Comparison of ENCODE assay signal across 8 cellular contexts in genomic region chr9:119968837-119969707, GRCh38.
DNase-seq lines count a peak whose midpoint lies in the region; ATAC-seq lines count a peak whose summit lies in the region.

No MANE protein-coding gene starts in this region.

- DNase-seq in DMS79 treated with DMSO at 0.1 percent for 48 hours (lab: John Stamatoyannopoulos, UW) (peak; percentile 4), DMS79 (lab: John Stamatoyannopoulos, UW) (no peak), HCEC 1CT (peak; percentile 45), M059J (ENCODE audit: low read depth) (peak; percentile 74), SK-MEL-5 (ENCODE audit: low read depth, low spot score) (peak; percentile 76), anterior cingulate cortex (lab: John Stamatoyannopoulos, UW) (peak in 57 of 58 donors; percentile 12 to 91 (median 65)), hepatic stellate cell (ENCODE audit: low spot score) (peak; percentile 69), sciatic nerve (ENCODE audit: low spot score) (peak; percentile 84)

- peak; percentile 84 for ATAC-seq in sciatic nerve

- in situ Hi-C loops in SK-MEL-5 (cut with HindIII; ENCODE audit: low pct_unique_long_range_greater_than_20kb, low sequenced_read_pairs) = no loop called here

- intact Hi-C loops in sciatic nerve (cut with DNase I) = no loop called here
